Comparison of ENCODE assay signal across 37 cellular contexts in genomic region chr2:6043238-6043637, GRCh38.
DNase-seq lines count a peak whose midpoint lies in the region; ATAC-seq, FAIRE-seq and TF ChIP-seq lines count a peak whose summit lies in the region.
"Had no signal": no experiment of that assay in that cellular context is flagged by ENCODE, and none has a peak within 500 bp of the region (broad histone marks: within the 10 kb centered on the region; RNA-seq: fewer than 3 reads in every experiment).

No MANE protein-coding gene starts in this region.

- H3K14ac ChIP-seq in neuronal stem cell (ENCODE audit: low read length), result no peak overlapping the region

- ATAC-seq in Right ventricle myocardium superior (ENCODE audit: poor library complexity) (no peak), right cardiac atrium (no peak), esophagus mucosa (peak; percentile 23)
- no peak for ATAC-seq in activated CD4-positive, alpha-beta T cell treated with anti-CD3 and anti-CD28 coated beads for 36 hours
- no peak for ATAC-seq in effector memory CD8-positive, alpha-beta T cell (replicated peaks)
- ATAC-seq: A549; CD8-positive, alpha-beta T cell had no signal

- H3K36me3 Mint-ChIP-seq in activated CD4-positive, alpha-beta T cell treated with anti-CD3 and anti-CD28 coated beads for 36 hours (ENCODE audit: low read depth), result no peaks in the 10 kb centered on the region
- H3K36me3 Mint-ChIP-seq in effector memory CD8-positive, alpha-beta T cell (ENCODE audit: insufficient read depth), result no peaks in the 10 kb centered on the region
- H3K36me3 Mint-ChIP-seq: CD14-positive monocyte; CD4-positive, alpha-beta memory T cell; CD4-positive, CD25-positive, alpha-beta regulatory T cell; CD8-positive, alpha-beta memory T cell; CD8-positive, alpha-beta T cell had no signal

- DNase-seq in Right ventricle myocardium superior (peak; percentile 37), right cardiac atrium (no peak), kidney (peak; percentile 41), neuronal stem cell (ENCODE audit: low spot score) (no peak), NCI-H1436 (lab: John Stamatoyannopoulos, UW) (no peak)
- DNase-seq in activated CD4-positive, alpha-beta T cell treated with anti-CD3 and anti-CD28 coated beads for 36 hours, result no peak
- no peak for DNase-seq in effector memory CD8-positive, alpha-beta T cell
- DNase-seq: 8988T; ACHN; AML-193; BE2C; C1 segment of cervical spinal cord; Caco-2; Calu3; CD4-positive, alpha-beta memory T cell; CD4-positive, alpha-beta T cell; CD4-positive, CD25-positive, alpha-beta regulatory T cell; CD8-positive, alpha-beta memory T cell; CD8-positive, alpha-beta T cell; COR-L47; DMS 273 treated with DMSO at 0.1 percent for 48 hours; DMS153; DMS53; DMS79; DMS79 treated with DMSO at 0.1 percent for 48 hours; DND-41; EL had no signal

- peak overlapping the region; percentile 47 for H2AFZ ChIP-seq in neuronal stem cell (ENCODE audit: low read length)

- no peak overlapping the region for H4K8ac ChIP-seq in neuronal stem cell (ENCODE audit: low read depth, low read length)

- FAIRE-seq in kidney (lab: Jason Lieb, UNC), result no peak
- FAIRE-seq: A204.1, A549, D721Med had no signal

- no peaks in the 10 kb centered on the region for H3K4me1 Mint-ChIP-seq in activated CD4-positive, alpha-beta T cell treated with anti-CD3 and anti-CD28 coated beads for 36 hours
- no peaks in the 10 kb centered on the region for H3K4me1 Mint-ChIP-seq in effector memory CD8-positive, alpha-beta T cell (ENCODE audit: low read depth in 2 of 2)
- H3K4me1 Mint-ChIP-seq: B cell; CD14-positive monocyte; CD4-positive, alpha-beta memory T cell; CD4-positive, CD25-positive, alpha-beta regulatory T cell; CD8-positive, alpha-beta memory T cell had no signal

- no peak for TF ChIP-seq CTCF in kidney (IDR thresholded peaks at IDR 0.05; ENCODE audit: borderline replicate concordance, extremely low read depth, insufficient read depth)

- H3K79me1 ChIP-seq in neuronal stem cell (ENCODE audit: low read depth, low read length), result no peaks in the 10 kb centered on the region

- POLR2A ChIA-PET in activated CD4-positive, alpha-beta T cell treated with anti-CD3 and anti-CD28 coated beads for 36 hours (lab: Charles Lee), result no interaction called here

- H3K4me2 ChIP-seq in neuronal stem cell (ENCODE audit: insufficient read depth, low read length, poor library complexity, severe bottlenecking), result no peak overlapping the region
- H3K4me2 ChIP-seq: A549; BLaER1; BLaER1 treated with 17β-estradiol and CSF1 and Interleukin-3, amounts not matched to agents 10 nM and 100 nM had no signal

- CTCF ChIA-PET in activated CD4-positive, alpha-beta T cell treated with anti-CD3 and anti-CD28 coated beads for 36 hours (lab: Charles Lee), result no interaction called here

- peak overlapping the region; percentile 77 for H3K18ac ChIP-seq in neuronal stem cell (ENCODE audit: low read length)

- no peak overlapping the region for H2BK12ac ChIP-seq in neuronal stem cell (ENCODE audit: low read length)

- no peak overlapping the region for H2BK120ac ChIP-seq in neuronal stem cell (ENCODE audit: low read depth, low read length)

- no peaks in the 10 kb centered on the region for H3K27me3 Mint-ChIP-seq in activated CD4-positive, alpha-beta T cell treated with anti-CD3 and anti-CD28 coated beads for 36 hours
- H3K27me3 Mint-ChIP-seq in effector memory CD8-positive, alpha-beta T cell, result no peaks in the 10 kb centered on the region
- H3K27me3 Mint-ChIP-seq: B cell; CD4-positive, alpha-beta memory T cell; CD4-positive, alpha-beta T cell; CD4-positive, CD25-positive, alpha-beta regulatory T cell; CD8-positive, alpha-beta memory T cell had no signal

- intact Hi-C loops in Right ventricle myocardium superior (cut with DNase I) (no loop called here), right cardiac atrium (cut with DNase I) (no loop called here), kidney (cut with DNase I) (no loop called here)
- intact Hi-C loops in activated CD4-positive, alpha-beta T cell treated with anti-CD3 and anti-CD28 coated beads for 36 hours (cut with DNase I, micrococcal nuclease), result no loop called here

- 82% methylated on average over 9 of the region's 9 CpGs for WGBS in right cardiac atrium
- WGBS in neuronal stem cell (ENCODE audit: extremely low coverage in 2 of 2, insufficient read length in 2 of 2, insufficient replicate concordance in 1 of 2), 2 donors, result no CpG with 5 or more reads among the region's 9 CpGs

- H3K4me3 ChIP-seq in right cardiac atrium (ENCODE audit: low read length) (no peak overlapping the region), kidney (ENCODE audit: low read length in 2 of 2) (no peak overlapping the region), neuronal stem cell (ENCODE audit: low read length in 2 of 2) (no peak overlapping the region)
- H3K4me3 ChIP-seq: A549; BLaER1; BLaER1 treated with 17β-estradiol and CSF1 and Interleukin-3, amounts not matched to agents 10 nM and 100 nM had no signal

- no peak overlapping the region for H3K27ac Mint-ChIP-seq in activated CD4-positive, alpha-beta T cell treated with anti-CD3 and anti-CD28 coated beads for 36 hours
- H3K27ac Mint-ChIP-seq in effector memory CD8-positive, alpha-beta T cell, result no peak overlapping the region
- H3K27ac Mint-ChIP-seq: B cell; CD14-positive monocyte; CD4-positive, alpha-beta memory T cell; CD4-positive, alpha-beta T cell; CD4-positive, CD25-positive, alpha-beta regulatory T cell; CD8-positive, alpha-beta memory T cell; CD8-positive, alpha-beta T cell had no signal

- H3K27me3 ChIP-seq in right cardiac atrium (ENCODE audit: control insufficient read depth, insufficient read depth) (no peaks in the 10 kb centered on the region), neuronal stem cell (ENCODE audit: control insufficient read depth in 3 of 3, insufficient read depth in 3 of 3, low read depth in 1 of 3, low read length in 3 of 3) (no peaks in the 10 kb centered on the region)
- H3K27me3 ChIP-seq: BE2C; BLaER1; BLaER1 treated with 17β-estradiol and CSF1 and Interleukin-3, amounts not matched to agents 10 nM and 100 nM had no signal

- H3K9me3 ChIP-seq in right cardiac atrium (ENCODE audit: control insufficient read depth, low read length), result no peaks in the 10 kb centered on the region
- no peaks in the 10 kb centered on the region for H3K9me3 ChIP-seq in kidney (ENCODE audit: control insufficient read depth in 1 of 2, low read length in 2 of 2)
- H3K9me3 ChIP-seq in neuronal stem cell (replicated peaks in 1 of 2; ENCODE audit: control insufficient read depth in 2 of 2, insufficient read depth in 1 of 2, low read depth in 1 of 2, low read length in 2 of 2), result peaks cover 5 to 31% of the 10 kb centered on the region in 2 donors
- H3K9me3 ChIP-seq: BE2C, BLaER1 had no signal

- H3K23ac ChIP-seq in neuronal stem cell (ENCODE audit: low read depth, low read length, poor library complexity), result no peak overlapping the region

- H3K4ac ChIP-seq in neuronal stem cell (ENCODE audit: low read length), result no peak overlapping the region

- H2AK5ac ChIP-seq in neuronal stem cell (ENCODE audit: low read depth, low read length), result peak overlapping the region; percentile 92

- H3K36me3 ChIP-seq in kidney (ENCODE audit: control insufficient read depth in 1 of 2, insufficient read depth in 2 of 2, low read length in 2 of 2) (no peaks in the 10 kb centered on the region), neuronal stem cell (replicated peaks in 1 of 2; ENCODE audit: control insufficient read depth in 2 of 2, insufficient read depth in 2 of 2, low read length in 2 of 2) (no peaks in the 10 kb centered on the region)
- H3K36me3 ChIP-seq: BE2C; BLaER1; BLaER1 treated with 17β-estradiol and CSF1 and Interleukin-3, amounts not matched to agents 10 nM and 100 nM had no signal

- peaks cover 5% of the 10 kb centered on the region for H3K9me3 Mint-ChIP-seq in activated CD4-positive, alpha-beta T cell treated with anti-CD3 and anti-CD28 coated beads for 36 hours (ENCODE audit: low read depth)
- H3K9me3 Mint-ChIP-seq in effector memory CD8-positive, alpha-beta T cell, result peaks cover 10 to 16% of the 10 kb centered on the region in 2 donors

- H3K27ac ChIP-seq in right cardiac atrium (ENCODE audit: low read length), result no peak overlapping the region
- H3K27ac ChIP-seq in kidney (ENCODE audit: low read depth in 2 of 2, low read length in 2 of 2), result no peak overlapping the region
- H3K27ac ChIP-seq in neuronal stem cell (replicated peaks; ENCODE audit: low read length), result no peak overlapping the region
- H3K27ac ChIP-seq: 22Rv1; A549; BLaER1; BLaER1 treated with 17β-estradiol and CSF1 and Interleukin-3, amounts not matched to agents 10 nM and 100 nM; C4-2B had no signal

- H2BK15ac ChIP-seq in neuronal stem cell (ENCODE audit: low read length), result peak overlapping the region; percentile 84

- H3K4me3 Mint-ChIP-seq in activated CD4-positive, alpha-beta T cell treated with anti-CD3 and anti-CD28 coated beads for 36 hours, result no peak overlapping the region
- H3K4me3 Mint-ChIP-seq in effector memory CD8-positive, alpha-beta T cell, result no peak overlapping the region
- H3K4me3 Mint-ChIP-seq: B cell; CD14-positive monocyte; CD4-positive, alpha-beta memory T cell; CD4-positive, alpha-beta T cell; CD4-positive, CD25-positive, alpha-beta regulatory T cell; CD8-positive, alpha-beta memory T cell; CD8-positive, alpha-beta T cell had no signal

- no peak overlapping the region for H4K91ac ChIP-seq in neuronal stem cell (ENCODE audit: low read depth, low read length, poor library complexity)

- H2BK5ac ChIP-seq in neuronal stem cell (ENCODE audit: low read length), result no peak overlapping the region

- H3K4me1 ChIP-seq in right cardiac atrium (ENCODE audit: control insufficient read depth, insufficient read depth, low read length) (no peaks in the 10 kb centered on the region), kidney (ENCODE audit: control insufficient read depth in 1 of 2, insufficient read depth in 1 of 2, low read depth in 1 of 2, low read length in 2 of 2) (no peaks in the 10 kb centered on the region), neuronal stem cell (ENCODE audit: control insufficient read depth in 2 of 2, insufficient read depth in 1 of 2, low read depth in 1 of 2, low read length in 2 of 2) (no peaks in the 10 kb centered on the region)
- H3K4me1 ChIP-seq: A549; BE2C; BLaER1; BLaER1 treated with 17β-estradiol and CSF1 and Interleukin-3, amounts not matched to agents 10 nM and 100 nM; Caco-2 had no signal

- H3K9ac ChIP-seq in kidney (ENCODE audit: low read length in 2 of 2), result no peak overlapping the region
- no peak overlapping the region for H3K9ac ChIP-seq in neuronal stem cell (ENCODE audit: low read depth, low read length, poor library complexity)
- H3K9ac ChIP-seq: BLaER1; BLaER1 treated with 17β-estradiol and CSF1 and Interleukin-3, amounts not matched to agents 10 nM and 100 nM had no signal

Comparison
In these comparisons a context has a peak if more than half of its experiments do, and no peak if none do; other contexts are left out.
1. DNase-seq: peak in Right ventricle myocardium superior (single experiment) and kidney (single experiment); none in right cardiac atrium (0 of 3), neuronal stem cell (single experiment), activated CD4-positive, alpha-beta T cell treated with anti-CD3 and anti-CD28 coated beads for 36 hours (single experiment), NCI-H1436 (single experiment) and effector memory CD8-positive, alpha-beta T cell (0 of 3).